In the genomic region with DNA sequence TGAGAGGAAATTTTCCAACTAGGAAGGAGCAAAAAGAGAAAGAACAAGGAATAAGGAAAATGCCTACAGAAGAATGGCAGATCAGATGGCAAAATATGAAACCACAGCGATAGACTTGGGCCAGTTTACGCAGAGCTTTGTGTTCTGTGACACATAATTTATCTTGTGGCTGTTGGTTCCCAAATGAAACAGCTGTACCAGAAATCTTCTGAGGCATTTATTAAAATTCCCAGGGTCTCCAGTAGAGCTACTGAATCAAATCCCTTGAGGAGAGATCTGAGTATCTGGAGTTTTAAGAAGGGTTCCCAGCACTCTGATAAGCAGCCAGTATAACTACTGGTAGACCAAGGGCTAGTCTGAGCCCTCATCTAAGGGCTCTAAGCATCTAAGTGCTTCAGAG, we compare ENCODE assay signal across 20 cellular contexts.
"Had no signal": no experiment of that assay in that cellular context is flagged by ENCODE, and none has a peak within 500 bp of the region (broad histone marks: within the 10 kb centered on the region; RNA-seq: fewer than 3 reads in every experiment).

No MANE protein-coding gene starts in this region.

- H3K36me3 ChIP-seq: adrenal gland, ascending aorta, left ventricle myocardium inferior, spleen, upper lobe of right lung had no signal

- H3K4me2 ChIP-seq: hepatocyte had no signal

- H3K27ac ChIP-seq: adrenal gland, ascending aorta, hepatocyte, left ventricle myocardium inferior, spleen, upper lobe of right lung had no signal

- DNase-seq: activated CD4-positive, alpha-beta T cell treated with anti-CD3 and anti-CD28 coated beads for 1 hour; activated CD4-positive, alpha-beta T cell treated with anti-CD3 and anti-CD28 coated beads, Interleukin-2, amount 50 U/mL, for 1 hour; activated CD8-positive, alpha-beta T cell treated with anti-CD3 and anti-CD28 coated beads, Interleukin-2, amount 10 ng/mL, durations not matched to agents 7 days and 5 days; activated naive CD4-positive, alpha-beta T cell; adrenal gland; central memory CD4-positive, alpha-beta T cell; effector memory CD4-positive, alpha-beta T cell; foreskin melanocyte; glutamatergic neuron; left ventricle myocardium inferior; midbrain; spleen; stimulated activated CD4-positive, alpha-beta T cell treated with anti-CD3 and anti-CD28 coated beads, Interleukin-4, amount 100 ng/mL, for 1 hour; stimulated activated naive CD4-positive, alpha-beta T cell; T-helper 1 cell; T-helper 9 cell; upper lobe of right lung had no signal

- H3K4me1 ChIP-seq: adrenal gland, ascending aorta, upper lobe of right lung had no signal

- ATAC-seq: esophagus mucosa had no signal

- H3K4me3 ChIP-seq: adrenal gland, ascending aorta, hepatocyte, left ventricle myocardium inferior, spleen, upper lobe of right lung had no signal

- H3K9me3 ChIP-seq: adrenal gland, ascending aorta, left ventricle myocardium inferior, spleen, upper lobe of right lung had no signal

- H2AFZ ChIP-seq: hepatocyte had no signal

- H3K79me2 ChIP-seq: hepatocyte had no signal

- H3K27me3 ChIP-seq: adrenal gland, ascending aorta, hepatocyte, spleen, upper lobe of right lung had no signal
